ENCODE assay signal across 15 cellular contexts in the genomic region with DNA sequence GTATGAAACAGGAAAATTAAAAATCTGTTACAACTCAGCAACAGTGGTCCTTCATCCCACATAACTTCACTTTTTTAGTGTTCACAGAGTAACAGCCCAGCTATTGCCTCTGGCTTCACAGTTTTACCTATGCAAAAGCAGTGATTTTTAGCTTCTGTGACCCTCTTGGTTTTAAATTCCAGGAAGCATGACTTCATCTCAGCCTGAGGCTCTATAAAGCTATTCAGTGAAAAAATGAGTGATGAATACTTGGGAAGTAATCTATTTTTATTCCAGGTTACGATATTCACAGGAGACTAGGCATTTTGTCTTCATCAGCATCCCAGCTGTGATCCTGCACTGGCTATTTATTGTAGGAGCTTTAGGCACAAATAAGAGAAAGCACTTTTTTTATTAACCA.
DNase-seq lines count a peak whose midpoint lies in the region; ATAC-seq and TF ChIP-seq lines count a peak whose summit lies in the region.
"Had no signal": no experiment of that assay in that cellular context is flagged by ENCODE, and none has a peak within 500 bp of the region (broad histone marks: within the 10 kb centered on the region; RNA-seq: fewer than 3 reads in every experiment).

No MANE protein-coding gene starts in this region.

- H3K27me3 ChIP-seq in endocrine pancreas (ENCODE audit: control insufficient read depth, insufficient read depth, low read length) (no peaks in the 10 kb centered on the region), neural cell (ENCODE audit: insufficient read depth, low read depth, low read length) (no peaks in the 10 kb centered on the region)
- H3K27me3 ChIP-seq: vagina had no signal

- no TSS peak for BruUV-seq in OCI-LY7 (replicated peaks; lab: Mats Ljungman, UMichigan)

- H3K4me1 ChIP-seq in endocrine pancreas (ENCODE audit: control insufficient read depth, insufficient read depth, low read length) = peaks cover 34% of the 10 kb centered on the region
- no peaks in the 10 kb centered on the region for H3K4me1 ChIP-seq in OCI-LY7 (ENCODE audit: insufficient read depth, low read length, poor library complexity, severe bottlenecking)
- H3K4me1 ChIP-seq: vagina had no signal

- intact Hi-C loops in OCI-LY7 (cut with micrococcal nuclease; ENCODE audit: unreplicated experiment) = no loop called here

- no peaks in the 10 kb centered on the region for H3K79me2 ChIP-seq in neural cell (replicated peaks; ENCODE audit: insufficient read depth, low read length)
- H3K79me2 ChIP-seq in OCI-LY7 (ENCODE audit: insufficient read depth, low read depth, low read length) = no peaks in the 10 kb centered on the region

- H2AFZ ChIP-seq in neural cell (ENCODE audit: low read depth, low read length) (no peak overlapping the region), OCI-LY7 (ENCODE audit: low read length) (no peak overlapping the region)

- H3K9ac ChIP-seq in endocrine pancreas (ENCODE audit: control insufficient read depth, insufficient read depth, low read length) (no peak overlapping the region), neural cell (ENCODE audit: low read length) (peak overlapping the region; percentile 1)

- H3K9me3 ChIP-seq in endocrine pancreas (ENCODE audit: control insufficient read depth, low read length) (no peaks in the 10 kb centered on the region), neural cell (ENCODE audit: low read length) (no peaks in the 10 kb centered on the region), OCI-LY7 (ENCODE audit: low read length) (no peaks in the 10 kb centered on the region)
- H3K9me3 ChIP-seq: vagina had no signal

- no peak for TF ChIP-seq RAD21 in neural cell (conservative IDR thresholded peaks at IDR 0.05)

- H3K27ac ChIP-seq in neural cell (ENCODE audit: low read length) (peak overlapping the region; percentile 82), OCI-LY7 (ENCODE audit: low read depth, low read length, poor library complexity, severe bottlenecking) (no peak overlapping the region)
- H3K27ac ChIP-seq: coronary artery, vagina had no signal

- no peak for TF ChIP-seq EP300 in neural cell (conservative IDR thresholded peaks at IDR 0.05; ENCODE audit: poor library complexity, severe bottlenecking)

- H3F3A ChIP-seq in neural cell (ENCODE audit: insufficient read depth, low read length, poor library complexity, severe bottlenecking) = no peaks in the 10 kb centered on the region

- TF ChIP-seq CTCF in neural cell (IDR thresholded peaks at IDR 0.05; ENCODE audit: poor library complexity, severe bottlenecking) (no peak), OCI-LY7 (conservative IDR thresholded peaks at IDR 0.05; ENCODE audit: low read length) (no peak)

- H3K9me2 ChIP-seq in neural cell (ENCODE audit: insufficient read depth, low read length) (no peaks in the 10 kb centered on the region), OCI-LY7 (ENCODE audit: insufficient read depth, low read length) (no peaks in the 10 kb centered on the region)

- H4K20me1 ChIP-seq in neural cell (ENCODE audit: insufficient read depth) (no peaks in the 10 kb centered on the region), OCI-LY7 (ENCODE audit: insufficient read depth, low read length) (no peaks in the 10 kb centered on the region)

- H3K36me3 ChIP-seq in endocrine pancreas (ENCODE audit: control insufficient read depth, insufficient read depth, low read length) (no peaks in the 10 kb centered on the region), neural cell (ENCODE audit: insufficient read depth, low read length) (no peaks in the 10 kb centered on the region), OCI-LY7 (ENCODE audit: insufficient read depth, low read length) (no peaks in the 10 kb centered on the region)
- H3K36me3 ChIP-seq: vagina had no signal

- H3K4me3 ChIP-seq in endocrine pancreas (ENCODE audit: control insufficient read depth, insufficient read depth, low read length) (peak overlapping the region; percentile 14), neural cell (ENCODE audit: low read length) (peak overlapping the region; percentile 15), OCI-LY7 (ENCODE audit: low read depth, low read length, poor library complexity, severe bottlenecking) (no peak overlapping the region)
- H3K4me3 ChIP-seq: coronary artery, vagina had no signal

- CTCF ChIA-PET in OCI-LY7 (lab: Charles Lee; ENCODE audit: unreplicated experiment) = interaction anchor here (0.8 to 1.0 kb wide), 2 partner anchors 199 to 201 kb away, joined by 3 to 4 read pairs; no protein-coding TSS in a partner anchor

- no peak for ATAC-seq in HG03025 (IDR thresholded peaks at IDR 0.05; ENCODE audit: low FRiP score, unreplicated experiment)
- ATAC-seq: activated naive CD4-positive, alpha-beta T cell treated with anti-CD3 and anti-CD28 coated beads, Interleukin-2, amount 50 U/mL, for 72 hours had no signal

- H3K4me2 ChIP-seq in neural cell (ENCODE audit: low read length) (peak overlapping the region; percentile 33), OCI-LY7 (ENCODE audit: low read length) (no peak overlapping the region)

- DNase-seq in Daoy (ENCODE audit: low read depth) (peak; percentile 64), M059J (ENCODE audit: low read depth) (peak; percentile 86), retina (no peak), OCI-LY7 (ENCODE audit: low spot score) (no peak)
- DNase-seq in stimulated activated CD4-positive, alpha-beta T cell treated with anti-CD3 and anti-CD28 coated beads, Interleukin-1b, Interleukin-23, amount 100 ng/mL, for 48 hours = no peak
- DNase-seq: activated CD8-positive, alpha-beta memory T cell treated with anti-CD3 and anti-CD28 coated beads, Interleukin-2, amount 50 U/mL, for 48 hours; GDM1; GOT3; NCI-H2107 had no signal

- POLR2A ChIA-PET in OCI-LY7 (lab: Charles Lee) = interaction anchor here (1.0 to 2.1 kb wide), 2 partner anchors 150 to 199 kb away, joined by 3 to 6 read pairs; no protein-coding TSS in a partner anchor

TF ChIP-seq in neural cell, 6 proteins besides CTCF, POLR2A, EP300 and RAD21:
- no peak for TF ChIP-seq MXI1 (conservative IDR thresholded peaks at IDR 0.05; ENCODE audit: poor library complexity, severe bottlenecking)
- TF ChIP-seq EZH2 (IDR thresholded peaks at IDR 0.05; ENCODE audit: borderline replicate concordance, insufficient read depth, low read length, poor library complexity, severe bottlenecking) = no peak
- no peak for TF ChIP-seq TAF1 (IDR thresholded peaks at IDR 0.05; ENCODE audit: low read depth)
- no peak for TF ChIP-seq SMC3 (conservative IDR thresholded peaks at IDR 0.05; ENCODE audit: poor library complexity)
- no peak for TF ChIP-seq REST (IDR thresholded peaks at IDR 0.05; ENCODE audit: borderline replicate concordance)
- no peak for TF ChIP-seq POLR2AphosphoS5 (IDR thresholded peaks at IDR 0.05)

Comparison
In these comparisons a context has a peak if more than half of its experiments do, and no peak if none do; other contexts are left out.
1. DNase-seq: peak in Daoy (single experiment) and M059J (single experiment); none in retina (single experiment), OCI-LY7 (single experiment) and stimulated activated CD4-positive, alpha-beta T cell treated with anti-CD3 and anti-CD28 coated beads, Interleukin-1b, Interleukin-23, amount 100 ng/mL, for 48 hours (single experiment).